In the genomic region with DNA sequence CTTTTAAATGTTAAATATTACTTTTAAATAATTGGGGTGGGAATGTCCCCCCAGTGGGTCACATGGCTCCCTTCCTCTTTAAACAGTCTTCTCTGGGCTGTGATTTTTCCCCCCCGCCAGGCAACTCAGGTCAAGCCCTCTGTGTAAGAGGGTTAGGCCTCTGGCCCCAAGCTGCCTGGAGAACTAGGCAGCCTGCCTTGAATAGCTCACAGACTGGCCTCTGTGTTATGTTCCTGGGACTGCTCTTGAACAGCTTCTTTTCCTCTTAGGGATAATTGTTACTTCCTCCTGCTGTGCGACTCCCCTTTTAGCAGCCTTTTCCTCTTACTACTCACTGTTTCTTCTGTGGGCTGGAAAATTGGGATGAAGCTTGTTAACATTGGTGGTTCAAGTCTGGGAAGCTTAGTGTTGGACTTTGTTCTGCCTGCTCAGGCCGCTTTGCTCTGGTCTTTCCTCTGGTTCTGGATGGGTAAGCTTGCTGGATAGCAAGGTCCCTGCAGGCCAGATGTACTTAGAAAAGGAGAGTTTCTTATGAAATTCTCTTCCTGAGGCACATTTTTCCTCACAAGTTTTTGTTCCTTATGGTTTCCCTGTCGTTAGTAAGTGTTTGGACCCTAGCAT, we compare ENCODE assay signal across 10 cellular contexts. TPM values are rescaled to one million over a fixed set of nuclear protein-coding genes. Genes with fewer than 3 reads are reported as not detected.
DNase-seq lines count a peak whose midpoint lies in the region; ATAC-seq and TF ChIP-seq lines count a peak whose summit lies in the region.
"Had no signal": no experiment of that assay in that cellular context is flagged by ENCODE, and none has a peak within 500 bp of the region (broad histone marks: within the 10 kb centered on the region; RNA-seq: fewer than 3 reads in every experiment).

No MANE protein-coding gene starts in this region.

- H3K36me3 ChIP-seq in Loucy (ENCODE audit: insufficient read depth, low read length), result no peaks in the 10 kb centered on the region

- no peak overlapping the region for H3K27ac ChIP-seq in CD4-positive, alpha-beta T cell (ENCODE audit: low read depth, low read length)

- peak overlapping the region; percentile 79 for H3K4me2 ChIP-seq in Loucy (ENCODE audit: low read depth, low read length, poor library complexity, severe bottlenecking)

- POLR2A ChIA-PET in CD4-positive, alpha-beta T cell (lab: Charles Lee), result interaction anchor here (3.2 to 8.2 kb wide), 3 partner anchors 8 to 173 kb away, joined by 10 to 121 read pairs (median 65); partner anchors contain the start of gene DCAF1

- DNase-seq in CD4-positive, alpha-beta T cell, result no peak
- DNase-seq in putamen (ENCODE audit: low spot score) (no peak), GDM1 (lab: John Stamatoyannopoulos, UW) (no peak)
- DNase-seq: midbrain, SHP77 treated with DMSO at 0.1 percent for 48 hours had no signal

- peak overlapping the region; percentile 97 for H3K27ac Mint-ChIP-seq in CD4-positive, alpha-beta T cell
- H3K27ac Mint-ChIP-seq in brain, result peak overlapping the region; percentile 14 to 75 (median 39)
- peak overlapping the region; percentile 53 to 92 (median 81) for H3K27ac Mint-ChIP-seq in nephron

- H3K4me3 Mint-ChIP-seq in CD4-positive, alpha-beta T cell, result peak overlapping the region; percentile 91
- peak overlapping the region; percentile 7 to 84 (median 60) for H3K4me3 Mint-ChIP-seq in brain
- H3K4me3 Mint-ChIP-seq in nephron, result peak overlapping the region; percentile 70 to 85 (median 80)

- H4K20me1 ChIP-seq in Loucy (ENCODE audit: insufficient read depth, low read length, poor library complexity, severe bottlenecking), result peaks cover 15% of the 10 kb centered on the region

- ATAC-seq in CD4-positive, alpha-beta T cell (ENCODE audit: poor library complexity), result no peak
- ATAC-seq in GM21515 (IDR thresholded peaks at IDR 0.05; ENCODE audit: unreplicated experiment) (no peak), GM18870 (IDR thresholded peaks at IDR 0.05; ENCODE audit: unreplicated experiment) (no peak)

- intact Hi-C loops in CD4-positive, alpha-beta T cell (cut with DNase I, micrococcal nuclease), result loop anchor here (2.0 to 5.0 kb wide), 5 partner anchors 286 to 1306 kb away; partner anchors contain the start of genes C3orf18 (in 1 of the 2), DUSP7 (in 1 of the 2), HEMK1 (in 1 of the 2) and MANF (in 1 of the 2)

- H3K4me1 ChIP-seq in Loucy (ENCODE audit: insufficient read depth, low read length, poor library complexity, severe bottlenecking), result peaks cover 70% of the 10 kb centered on the region

- peaks cover 91% of the 10 kb centered on the region for H3K4me1 Mint-ChIP-seq in CD4-positive, alpha-beta T cell (ENCODE audit: low read depth)
- peaks cover 45% of the 10 kb centered on the region for H3K4me1 Mint-ChIP-seq in brain
- H3K4me1 Mint-ChIP-seq in nephron, result peaks cover 19% of the 10 kb centered on the region

- peaks cover 44% of the 10 kb centered on the region for H3K36me3 Mint-ChIP-seq in CD4-positive, alpha-beta T cell (ENCODE audit: low read depth)
- H3K36me3 Mint-ChIP-seq in brain (no peaks in the 10 kb centered on the region), nephron (ENCODE audit: low read depth) (peaks cover 8% of the 10 kb centered on the region)

- H3F3A ChIP-seq in Loucy (ENCODE audit: low read depth), result no peaks in the 10 kb centered on the region

- H3K9me3 ChIP-seq in CD4-positive, alpha-beta T cell (ENCODE audit: control insufficient read depth, low read length), result no peaks in the 10 kb centered on the region
- H3K9me3 ChIP-seq in Loucy (ENCODE audit: insufficient read depth, low read depth, low read length), result no peaks in the 10 kb centered on the region

- H2AFZ ChIP-seq in Loucy (ENCODE audit: low read length), result no peak overlapping the region

- CTCF ChIA-PET in CD4-positive, alpha-beta T cell (lab: Charles Lee), result interaction anchor here (0.7 to 7.5 kb wide), 3 partner anchors 8 to 171 kb away, joined by 3 to 113 read pairs (median 11); no protein-coding TSS in a partner anchor

- no peaks in the 10 kb centered on the region for H3K27me3 ChIP-seq in CD4-positive, alpha-beta T cell (ENCODE audit: control insufficient read depth, insufficient read depth, low read length)
- H3K27me3 ChIP-seq in Loucy (ENCODE audit: insufficient read depth, low read length, poor library complexity, severe bottlenecking), result no peaks in the 10 kb centered on the region

- no peaks in the 10 kb centered on the region for H3K27me3 Mint-ChIP-seq in CD4-positive, alpha-beta T cell
- H3K27me3 Mint-ChIP-seq in brain, result no peaks in the 10 kb centered on the region
- no peaks in the 10 kb centered on the region for H3K27me3 Mint-ChIP-seq in nephron (ENCODE audit: low read depth)

- no peak overlapping the region for H3K4me3 ChIP-seq in Loucy (ENCODE audit: low read length, poor library complexity, severe bottlenecking)

- H3K9me3 Mint-ChIP-seq in CD4-positive, alpha-beta T cell, result no peaks in the 10 kb centered on the region
- H3K9me3 Mint-ChIP-seq in brain, result no peaks in the 10 kb centered on the region
- H3K9me3 Mint-ChIP-seq in nephron, result no peaks in the 10 kb centered on the region

- peaks cover 58% of the 10 kb centered on the region for H3K79me2 ChIP-seq in Loucy (ENCODE audit: insufficient read depth, low read length)

- TF ChIP-seq CTCF in CD4-positive, alpha-beta T cell (IDR thresholded peaks at IDR 0.05), result no peak
- TF ChIP-seq CTCF in Loucy (conservative IDR thresholded peaks at IDR 0.05; ENCODE audit: low read length) (no peak), brain (conservative IDR thresholded peaks at IDR 0.05) (no peak), nephron (IDR thresholded peaks at IDR 0.05; ENCODE audit: unreplicated experiment in 3 of 3) (no peak)

- H3K9ac ChIP-seq in Loucy (ENCODE audit: low read depth, low read length, poor library complexity, severe bottlenecking), result peak overlapping the region; percentile 96

- H3K9me2 ChIP-seq in Loucy (replicated peaks; ENCODE audit: low read depth, low read length), result no peaks in the 10 kb centered on the region

RNA-seq across cellular contexts. Expression of gene TEX264, which starts 2.2 kb away (rescaled TPM):
- total RNA-seq in CD4-positive, alpha-beta T cell, result 10 to 100 TPM; 24.9 to 25.9 TPM
- polyA plus RNA-seq in brain (ENCODE audit: insufficient read depth, low read depth, low replicate concordance), result 48.3 TPM

RNA-seq across cellular contexts. Expression of gene GRM2, which starts 33.6 kb away (rescaled TPM):
- total RNA-seq in CD4-positive, alpha-beta T cell, result 1 to 10 TPM; 4.1 to 4.2 TPM
- polyA plus RNA-seq in brain (ENCODE audit: insufficient read depth, low read depth, low replicate concordance), result 10.5 TPM

Comparison
In these comparisons a context has a peak if more than half of its experiments do, and no peak if none do; other contexts are left out.
1. H3K27ac Mint-ChIP-seq: peak in every context shown above with its lines; median percentile 97 in CD4-positive, alpha-beta T cell; 81 in nephron; 39 in brain.